Comparison of ENCODE assay signal across 32 cellular contexts in the genomic region with DNA sequence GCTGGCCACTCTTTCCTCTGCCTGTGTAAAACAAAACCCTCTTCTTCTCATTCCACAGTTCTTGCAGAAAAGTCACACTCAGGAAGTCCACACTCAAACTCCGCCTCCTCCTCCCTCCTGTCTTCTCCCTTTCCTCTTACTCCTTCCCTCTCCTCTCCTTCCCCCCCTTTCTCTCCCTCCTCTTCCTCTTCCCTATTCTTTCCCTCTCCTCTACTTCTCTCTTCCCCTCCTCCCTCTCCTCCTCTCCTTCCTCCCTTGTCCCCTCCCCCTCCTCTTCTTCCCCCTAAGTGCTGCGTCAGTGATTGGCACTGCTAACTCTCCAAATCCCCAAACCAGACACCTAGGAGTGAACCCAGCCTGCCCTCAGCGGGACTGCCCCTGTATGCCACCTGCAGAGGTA.
"Had no signal": no experiment of that assay in that cellular context is flagged by ENCODE, and none has a peak within 500 bp of the region (broad histone marks: within the 10 kb centered on the region; RNA-seq: fewer than 3 reads in every experiment).

No MANE protein-coding gene starts in this region.

- H3K4me1 Mint-ChIP-seq: activated CD4-positive, alpha-beta memory T cell treated with anti-CD3 and anti-CD28 coated beads, Interleukin-2, amount 10 ng/mL, durations not matched to agents 7 days and 5 days; activated CD4-positive, alpha-beta T cell treated with anti-CD3 and anti-CD28 coated beads, Interleukin-2, amount 10 ng/mL, durations not matched to agents 7 days and 5 days; activated naive CD8-positive, alpha-beta T cell treated with anti-CD3 and anti-CD28 coated beads, Interleukin-2, amount 50 U/mL, for 24 hours; natural killer cell had no signal

- H3K27me3 Mint-ChIP-seq: progenitor cell of endocrine pancreas had no signal

- H3K27ac Mint-ChIP-seq: activated CD4-positive, alpha-beta memory T cell treated with anti-CD3 and anti-CD28 coated beads, Interleukin-2, amount 10 ng/mL, durations not matched to agents 7 days and 5 days; activated CD4-positive, alpha-beta T cell treated with anti-CD3 and anti-CD28 coated beads, Interleukin-2, amount 10 ng/mL, durations not matched to agents 7 days and 5 days; activated naive CD8-positive, alpha-beta T cell treated with anti-CD3 and anti-CD28 coated beads, Interleukin-2, amount 50 U/mL, for 24 hours; activated T-cell treated with anti-CD3 and anti-CD28 coated beads, Interleukin-2, amount 50 U/mL, for 24 hours; effector memory CD8-positive, alpha-beta T cell; natural killer cell; progenitor cell of endocrine pancreas; T-helper 2 cell treated with Interferon-gamma antibody and Interleukin-4, amounts not matched to agents 5 μg/mL and 100 μg/mL, for 36 hours had no signal

- H3K9me3 ChIP-seq: testis had no signal

- ATAC-seq: activated naive CD8-positive, alpha-beta T cell treated with anti-CD3 and anti-CD28 coated beads, Interleukin-2, amount 50 U/mL, for 24 hours; effector memory CD8-positive, alpha-beta T cell; heart left ventricle; left lung; natural killer cell; stimulated activated naive B cell treated with anti-CD40 and anti-IgM and Interleukin-4, amounts not matched to agents 10 μg/mL and 1 μg/mL and 100 μg/mL, for 72 hours had no signal

- H3K27ac ChIP-seq: heart left ventricle, left lung, ovary, testis, transverse colon, WERI-Rb-1 had no signal

- H3K4me3 Mint-ChIP-seq: activated CD4-positive, alpha-beta memory T cell treated with anti-CD3 and anti-CD28 coated beads, Interleukin-2, amount 10 ng/mL, durations not matched to agents 7 days and 5 days; activated CD4-positive, alpha-beta T cell treated with anti-CD3 and anti-CD28 coated beads, Interleukin-2, amount 10 ng/mL, durations not matched to agents 7 days and 5 days; activated naive CD8-positive, alpha-beta T cell treated with anti-CD3 and anti-CD28 coated beads, Interleukin-2, amount 50 U/mL, for 24 hours; activated T-cell treated with anti-CD3 and anti-CD28 coated beads, Interleukin-2, amount 50 U/mL, for 24 hours; effector memory CD8-positive, alpha-beta T cell; natural killer cell; stimulated activated naive B cell treated with anti-CD40 and anti-IgM and Interleukin-4, amounts not matched to agents 10 μg/mL and 1 μg/mL and 100 μg/mL, for 72 hours; T-helper 2 cell treated with Interferon-gamma antibody and Interleukin-4, amounts not matched to agents 5 μg/mL and 100 μg/mL, for 36 hours had no signal

- H3K36me3 ChIP-seq: heart left ventricle, left lung, ovary, transverse colon, WERI-Rb-1 had no signal

- H3K4me1 ChIP-seq: heart left ventricle, left lung, testis, transverse colon had no signal

- DNase-seq: activated CD4-positive, alpha-beta memory T cell treated with anti-CD3 and anti-CD28 coated beads, Interleukin-2, amount 10 ng/mL, durations not matched to agents 7 days and 5 days; activated CD4-positive, alpha-beta T cell treated with anti-CD3 and anti-CD28 coated beads, Interleukin-2, amount 10 ng/mL, durations not matched to agents 7 days and 5 days; activated CD4-positive, CD25-positive, alpha-beta regulatory T cell treated with anti-CD3 and anti-CD28 coated beads, Interleukin-2, amount 50 U/mL, for 72 hours; activated CD8-positive, alpha-beta memory T cell treated with anti-CD3 and anti-CD28 coated beads, Interleukin-2, amount 50 U/mL, for 48 hours; activated gamma-delta T cell; activated naive CD4-positive, alpha-beta T cell treated with anti-CD3 and anti-CD28 coated beads, Interleukin-2, amount 50 U/mL, for 16 hours; activated naive CD8-positive, alpha-beta T cell treated with anti-CD3 and anti-CD28 coated beads, Interleukin-2, amount 50 U/mL, for 24 hours; activated T-cell treated with anti-CD3 and anti-CD28 coated beads, Interleukin-2, amount 50 U/mL, for 24 hours; amygdala; caudate nucleus; cortex of kidney; effector memory CD8-positive, alpha-beta T cell; foreskin fibroblast; heart left ventricle; hypothalamus; kidney glomerular epithelial cell; left lung; mesendoderm; natural killer cell; ovary; retina; stimulated activated CD4-positive, alpha-beta T cell treated with anti-CD3 and anti-CD28 coated beads, Interleukin-15, amount 100 ng/mL, for 24 hours; stimulated activated CD4-positive, alpha-beta T cell treated with anti-CD3 and anti-CD28 coated beads, Interleukin-2, amount 100 ng/mL, for 24 hours; stimulated activated naive B cell treated with anti-CD40 and anti-IgM and Interleukin-4, amounts not matched to agents 10 μg/mL and 1 μg/mL and 100 μg/mL, for 72 hours; T-helper 1 cell; transverse colon; WERI-Rb-1 had no signal

- H3K27me3 ChIP-seq: heart left ventricle, left lung, ovary, testis, transverse colon had no signal

- H3K4me3 ChIP-seq: heart left ventricle, left lung, lung, ovary, smooth muscle cell, testis, transverse colon had no signal
